ENCODE assay signal across 8 cellular contexts in the genomic region with DNA sequence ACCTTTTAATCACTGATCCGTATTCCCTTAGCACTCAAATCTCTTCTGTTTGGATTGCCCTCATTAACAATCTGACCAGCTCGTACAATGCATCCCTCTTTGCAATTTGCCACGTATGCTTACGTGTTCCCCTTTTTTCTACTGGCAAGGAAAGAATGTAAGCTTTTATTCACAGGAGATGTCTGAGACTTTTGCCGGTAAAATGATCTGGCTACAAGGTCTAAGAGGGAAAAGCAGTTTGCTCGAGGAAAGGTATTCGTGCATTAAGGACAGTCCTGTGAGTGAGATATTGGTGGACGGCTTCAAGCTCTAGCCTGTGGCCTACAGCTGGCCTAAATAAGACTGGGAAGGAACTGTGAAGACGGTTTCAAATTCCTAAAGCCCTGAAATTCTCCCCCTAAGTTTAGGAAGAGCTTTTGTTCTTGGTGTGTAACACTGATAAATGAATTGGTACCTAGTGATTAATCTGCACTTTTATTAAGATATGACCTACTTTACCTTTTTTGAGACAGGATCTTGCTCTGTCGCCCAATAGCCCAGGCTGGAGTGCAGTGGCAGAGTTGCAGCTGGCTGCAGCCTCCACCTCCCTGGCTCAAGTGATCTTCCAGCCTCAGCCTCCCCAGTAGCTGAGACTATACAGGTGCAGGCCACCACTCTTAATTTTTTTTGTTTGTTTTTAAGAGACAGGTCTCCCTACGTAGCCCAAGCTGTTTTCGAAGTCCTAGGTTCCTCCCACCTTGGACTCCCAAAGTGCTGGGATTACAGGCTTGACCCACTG. TPM values are rescaled to one million over a fixed set of nuclear protein-coding genes. Genes with fewer than 3 reads are reported as not detected.
DNase-seq lines count a peak whose midpoint lies in the region; TF ChIP-seq lines count a peak whose summit lies in the region.

No MANE protein-coding gene starts in this region.

- peak overlapping the region; percentile 99 for H3K4me2 ChIP-seq in osteoblast (ENCODE audit: insufficient read depth, low read length)

- peaks cover 33% of the 10 kb centered on the region for H4K20me1 ChIP-seq in osteoblast (ENCODE audit: insufficient read depth, low read length)

- H3K9me3 ChIP-seq in SJCRH30 (replicated peaks) = no peaks in the 10 kb centered on the region
- no peaks in the 10 kb centered on the region for H3K9me3 ChIP-seq in osteoblast (ENCODE audit: low read depth, low read length)

- intact Hi-C loops in activated naive CD4-positive, alpha-beta T cell treated with anti-CD3 and anti-CD28 coated beads for 36 hours (cut with micrococcal nuclease) = loop anchor here (1.0 kb wide), 3 partner anchors 40 to 385 kb away; partner anchors contain the start of genes EMC1 and MRTO4

- peaks cover 26% of the 10 kb centered on the region for H3K36me3 Mint-ChIP-seq in activated naive CD4-positive, alpha-beta T cell treated with anti-CD3 and anti-CD28 coated beads for 36 hours (ENCODE audit: low read depth)

- H3K4me3 Mint-ChIP-seq in activated naive CD4-positive, alpha-beta T cell treated with anti-CD3 and anti-CD28 coated beads for 36 hours = peak overlapping the region; percentile 90

- H2AFZ ChIP-seq in osteoblast (ENCODE audit: low read length) = peak overlapping the region; percentile 78

- peaks cover 64% of the 10 kb centered on the region for H3K4me1 Mint-ChIP-seq in activated naive CD4-positive, alpha-beta T cell treated with anti-CD3 and anti-CD28 coated beads for 36 hours (ENCODE audit: low read depth)

- no peaks in the 10 kb centered on the region for H3K27me3 Mint-ChIP-seq in activated naive CD4-positive, alpha-beta T cell treated with anti-CD3 and anti-CD28 coated beads for 36 hours (ENCODE audit: low read depth)

- no peak for TF ChIP-seq CTCF in epithelial cell of proximal tubule (conservative IDR thresholded peaks at IDR 0.05; ENCODE audit: low read depth, low read length)
- TF ChIP-seq CTCF in osteoblast (IDR thresholded peaks at IDR 0.05; ENCODE audit: extremely low read depth, low read depth, low read length) = no peak

- H3K36me3 ChIP-seq in SJCRH30 (peaks cover 11% of the 10 kb centered on the region), osteoblast (ENCODE audit: insufficient read depth, low read length) (peaks cover 12% of the 10 kb centered on the region)

- H3K4me1 ChIP-seq in SJCRH30 (0 out of 2 replicates have a peak, but pooled peaks cover 4% of the 10 kb centered on the region), osteoblast (ENCODE audit: insufficient read depth, low read length) (peaks cover 26% of the 10 kb centered on the region)

- H3K27ac Mint-ChIP-seq in activated naive CD4-positive, alpha-beta T cell treated with anti-CD3 and anti-CD28 coated beads for 36 hours = peak overlapping the region; percentile 95

- peaks cover 92% of the 10 kb centered on the region for H3K79me2 ChIP-seq in osteoblast (ENCODE audit: insufficient read depth, low read length)

- H3K4me3 ChIP-seq in SJCRH30 (peak overlapping the region; percentile 96), epithelial cell of proximal tubule (ENCODE audit: low read depth, low read length) (peak overlapping the region; percentile 87), osteoblast (ENCODE audit: insufficient read depth, low read length) (peak overlapping the region; percentile 89)

- no peaks in the 10 kb centered on the region for H3K27me3 ChIP-seq in SJCRH30
- H3K27me3 ChIP-seq in osteoblast (ENCODE audit: insufficient read depth, low read length) = no peaks in the 10 kb centered on the region

- H3K27ac ChIP-seq in SJCRH30 (peak overlapping the region; percentile 88), osteoblast (ENCODE audit: low read depth, low read length) (peak overlapping the region; percentile 99)

- CTCF ChIA-PET in activated naive CD4-positive, alpha-beta T cell treated with anti-CD3 and anti-CD28 coated beads for 36 hours (lab: Charles Lee) = interaction anchor here (0.6 to 2.2 kb wide), 6 partner anchors 9 to 141 kb away, joined by 3 to 8 read pairs (median 4); no protein-coding TSS in a partner anchor

- no peak for DNase-seq in activated naive CD4-positive, alpha-beta T cell treated with anti-CD3 and anti-CD28 coated beads for 36 hours
- no peak for DNase-seq in activated naive CD4-positive, alpha-beta T cell treated with Interleukin-2 at 50 U/mL for 16 hours
- DNase-seq in SJCRH30 (peak in 1 of 2 experiments; percentile 41), epithelial cell of proximal tubule (ENCODE audit: low read depth) (no peak), osteoblast (ENCODE audit: insufficient read length, low spot score, missing footprints) (peak; percentile 52), GM03348 (ENCODE audit: low spot score) (no peak), mesenteric fat pad (ENCODE audit: low spot score) (no peak), retina (no peak)

- no peaks in the 10 kb centered on the region for H3K9me3 Mint-ChIP-seq in activated naive CD4-positive, alpha-beta T cell treated with anti-CD3 and anti-CD28 coated beads for 36 hours

RNA-seq across cellular contexts. Expression of gene UBR4, which starts 0.9 kb away (rescaled TPM):
- 100 to 1,000 TPM; 165 to 169 TPM for total RNA-seq in activated naive CD4-positive, alpha-beta T cell treated with anti-CD3 and anti-CD28 coated beads for 36 hours
- total RNA-seq in SJCRH30 (2014; rRNA removed; shearing (Covaris generic)) = 96.7 and 102 TPM in 2 replicates
- 53.0 and 78.3 TPM in 2 replicates for total RNA-seq in epithelial cell of proximal tubule
- total RNA-seq in osteoblast = 134 and 149 TPM in 2 replicates
- total RNA-seq in mesenteric fat pad = 156 TPM

RNA-seq across cellular contexts. Expression of gene EMC1, which starts 40.4 kb away (rescaled TPM):
- 10 to 100 TPM; 40.2 to 43.2 TPM for total RNA-seq in activated naive CD4-positive, alpha-beta T cell treated with anti-CD3 and anti-CD28 coated beads for 36 hours
- total RNA-seq in SJCRH30 (2014; rRNA removed; shearing (Covaris generic)) = 60.9 and 68.5 TPM in 2 replicates
- total RNA-seq in epithelial cell of proximal tubule (28.8 and 60.3 TPM in 2 replicates), osteoblast (60.1 and 64.1 TPM in 2 replicates), mesenteric fat pad (39.9 TPM)

RNA-seq across cellular contexts. Expression of gene MRTO4, which starts 40.6 kb away (rescaled TPM):
- 10 to 100 TPM; 53.2 to 54.3 TPM for total RNA-seq in activated naive CD4-positive, alpha-beta T cell treated with anti-CD3 and anti-CD28 coated beads for 36 hours
- total RNA-seq in SJCRH30 (2014; rRNA removed; shearing (Covaris generic)) = 84.7 and 87.0 TPM in 2 replicates
- total RNA-seq in epithelial cell of proximal tubule (47.2 and 117 TPM in 2 replicates), osteoblast (17.4 and 18.5 TPM in 2 replicates), mesenteric fat pad (33.5 TPM)
